2 cellular contexts compared by ENCODE assay signal in genomic region chr17:80940171-80941123, GRCh38.
TF ChIP-seq lines count a peak whose summit lies in the region.

No MANE protein-coding gene starts in this region.

TF ChIP-seq in K562, 482 proteins besides CTCF, POLR2A, EP300 and RAD21:
- TF ChIP-seq ATF7 (IDR thresholded peaks at IDR 0.05) (no peak), SPI1 (IDR thresholded peaks at IDR 0.05; ENCODE audit: borderline replicate concordance, low read depth, low read length) (0 out of 2 replicates have a peak, but pooled peaks have one; percentile 11), MED1 (CRISPR knock-in tag; IDR thresholded peaks at IDR 0.05; ENCODE audit: borderline replicate concordance) (no peak)
TF ChIP-seq in K562: peak in this region for 1.

TF ChIP-seq in GM23338, 12 proteins besides CTCF, POLR2A, EP300 and RAD21:
- TF ChIP-seq POLR2AphosphoS5 (IDR thresholded peaks at IDR 0.05; ENCODE audit: low read depth) = no peak
- no peak for TF ChIP-seq EZH2phosphoT487 (IDR thresholded peaks at IDR 0.05; ENCODE audit: unreplicated experiment)
- TF ChIP-seq NANOG (IDR thresholded peaks at IDR 0.05; ENCODE audit: borderline replicate concordance) = no peak
- TF ChIP-seq JUNB (IDR thresholded peaks at IDR 0.05; ENCODE audit: unreplicated experiment) = no peak
- TF ChIP-seq ETS1 (IDR thresholded peaks at IDR 0.05) = no peak
- TF ChIP-seq STAT1 (IDR thresholded peaks at IDR 0.05; ENCODE audit: unreplicated experiment) = no peak
- no peak for TF ChIP-seq ZNF331 (CRISPR knock-in tag; IDR thresholded peaks at IDR 0.05; ENCODE audit: low read depth)
- TF ChIP-seq ZNF462 (CRISPR knock-in tag; IDR thresholded peaks at IDR 0.05) = no peak
- no peak for TF ChIP-seq ZNF114 (CRISPR knock-in tag; IDR thresholded peaks at IDR 0.05)
- TF ChIP-seq REST (IDR thresholded peaks at IDR 0.05; ENCODE audit: unreplicated experiment) = no peak
